ENCODE assay signal across 38 cellular contexts in the genomic region with DNA sequence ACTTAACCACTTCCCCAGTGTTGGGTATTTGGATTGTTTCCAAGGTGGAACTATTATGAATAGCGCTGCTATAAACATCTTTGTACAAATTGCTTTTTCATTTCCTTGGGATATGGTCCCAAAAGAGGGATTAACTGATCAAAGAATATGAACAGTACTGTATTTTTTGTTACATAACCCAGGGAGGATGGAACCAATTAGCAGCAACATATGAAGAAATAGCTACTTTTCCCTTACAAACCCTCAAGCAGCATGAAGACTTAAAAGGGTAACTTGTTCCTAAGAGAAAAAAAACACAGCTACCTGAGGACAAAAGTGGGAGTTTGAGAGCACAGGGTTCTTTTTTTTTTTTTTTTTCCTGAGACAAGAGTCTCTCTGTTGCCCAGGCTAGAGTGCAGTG. TPM values are rescaled to one million over a fixed set of nuclear protein-coding genes. Genes with fewer than 3 reads are reported as not detected.
"Had no signal": no experiment of that assay in that cellular context is flagged by ENCODE, and none has a peak within 500 bp of the region (broad histone marks: within the 10 kb centered on the region; RNA-seq: fewer than 3 reads in every experiment).

No MANE protein-coding gene starts in this region.

- H3K4me3 ChIP-seq: adrenal gland, body of pancreas, breast epithelium had no signal

- FAIRE-seq: astrocyte, TTC549 had no signal

- DNase-seq: activated B cell treated with CpG ODN at 0.5 μM for 24 hours; activated CD4-positive, alpha-beta memory T cell treated with anti-CD3 and anti-CD28 coated beads for 36 hours; activated CD4-positive, alpha-beta T cell treated with anti-CD3 and anti-CD28 coated beads for 4 hours; activated CD4-positive, alpha-beta T cell treated with anti-CD3 and anti-CD28 coated beads, Interleukin-2, amount 10 ng/mL, durations not matched to agents 24 days and 14 days; activated CD4-positive, alpha-beta T cell treated with anti-CD3 and anti-CD28 coated beads, Interleukin-2, amount 50 U/mL, for 1 hour; activated CD4-positive, alpha-beta T cell treated with anti-CD3 and anti-CD28 coated beads, Interleukin-2, amount 50 U/mL, for 4 hours; activated CD4-positive, CD25-positive, alpha-beta regulatory T cell treated with anti-CD3 and anti-CD28 coated beads, Interleukin-2, amount 50 U/mL, for 72 hours; activated CD8-positive, alpha-beta memory T cell treated with anti-CD3 and anti-CD28 coated beads, Interleukin-2, amount 50 U/mL, for 4 hours; activated CD8-positive, alpha-beta T cell treated with anti-CD3 and anti-CD28 coated beads for 36 hours; activated effector memory CD4-positive, alpha-beta T cell treated with anti-CD3 and anti-CD28 coated beads, Interleukin-2, amount 50 U/mL, for 16 hours; activated gamma-delta T cell treated with Interleukin-2 at 50 U/mL for 16 hours; activated naive CD4-positive, alpha-beta T cell; activated naive CD4-positive, alpha-beta T cell treated with anti-CD3 and anti-CD28 coated beads for 36 hours; activated naive CD4-positive, alpha-beta T cell treated with anti-CD3 and anti-CD28 coated beads, Interleukin-2, amount 50 U/mL, for 16 hours; activated naive CD8-positive, alpha-beta T cell treated with anti-CD3 and anti-CD28 coated beads for 36 hours; activated T-cell treated with anti-CD3 and anti-CD28 coated beads for 4 hours; activated T-cell treated with anti-CD3 and anti-CD28 coated beads, Interleukin-2, amount 50 U/mL, for 1 hour; activated T-cell treated with anti-CD3 and anti-CD28 coated beads, Interleukin-2, amount 50 U/mL, for 4 hours; activated T-cell treated with anti-CD3 and anti-CD28 coated beads, Interleukin-2, amount 50 U/mL, for 72 hours; adrenal gland; amniotic stem cell; body of pancreas; brain microvascular endothelial cell; central memory CD4-positive, alpha-beta T cell; T-helper 1 cell; T-helper 2 cell; T-helper 9 cell had no signal

- H3K27ac ChIP-seq: adrenal gland, body of pancreas, brain microvascular endothelial cell, breast epithelium, VCaP had no signal

- H3K9me3 ChIP-seq: adrenal gland, body of pancreas, breast epithelium had no signal

- H3K36me3 ChIP-seq: adrenal gland, brain microvascular endothelial cell, breast epithelium had no signal

RNA-seq across cellular contexts. Expression of a gene that starts 13.1 kb away (rescaled TPM):
- total RNA-seq: activated B cell treated with CpG ODN at 0.5 μM for 24 hours; activated CD4-positive, alpha-beta memory T cell treated with anti-CD3 and anti-CD28 coated beads for 36 hours; activated CD4-positive, alpha-beta T cell treated with anti-CD3 and anti-CD28 coated beads, Interleukin-2, amount 10 ng/mL, durations not matched to agents 24 days and 14 days; activated CD8-positive, alpha-beta memory T cell treated with anti-CD3 and anti-CD28 coated beads for 36 hours; activated CD8-positive, alpha-beta T cell treated with anti-CD3 and anti-CD28 coated beads for 36 hours; activated naive CD4-positive, alpha-beta T cell treated with anti-CD3 and anti-CD28 coated beads for 36 hours; activated naive CD4-positive, alpha-beta T cell treated with anti-CD3 and anti-CD28 coated beads, Interleukin-2, amount 50 U/mL, for 72 hours; activated naive CD8-positive, alpha-beta T cell treated with anti-CD3 and anti-CD28 coated beads for 36 hours; activated T-cell treated with anti-CD3 and anti-CD28 coated beads, Interleukin-2, amount 50 U/mL, for 4 hours; activated T-cell treated with anti-CD3 and anti-CD28 coated beads, Interleukin-2, amount 50 U/mL, for 72 hours; activated T-helper 1 cell treated with anti-CD3 and anti-CD28 coated beads, Interleukin-12 subunit alpha, Interleukin-12 subunit beta, Interleukin-2, Interleukin-4 antibody, amounts not matched to agents 30 ng/mL and 10 ng/mL and 1 ng/mL, durations not matched to agents 14 hours and 24 hours and 36 hours; activated T-helper 17 cell treated with anti-CD3 and anti-CD28 coated beads, Interleukin-2, amount 50 U/mL, for 72 hours; adrenal gland; aorta; astrocyte; breast epithelium; cardiac septum; cerebellum had no signal
- polyA plus RNA-seq: adrenal gland had no signal
